11 cellular contexts compared by ENCODE assay signal in the genomic region with DNA sequence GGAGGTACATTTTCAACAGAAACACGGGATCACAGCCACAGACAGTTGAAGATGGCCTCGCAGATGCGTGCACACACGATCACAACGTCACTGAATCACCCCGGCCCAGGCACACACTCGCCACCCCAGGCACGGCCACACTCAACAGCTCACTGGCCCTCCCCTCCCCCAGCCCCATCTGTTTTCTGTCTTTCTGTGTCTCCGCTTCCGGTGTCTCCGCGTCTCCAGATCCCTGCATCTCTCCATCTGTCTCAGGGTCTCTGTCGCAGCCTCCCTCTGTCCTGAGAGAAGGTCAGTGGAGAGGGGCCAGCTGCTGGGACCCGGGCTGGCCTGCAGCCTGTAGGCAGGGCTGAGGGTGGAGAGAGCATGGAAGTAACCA. TPM values are rescaled to one million over a fixed set of nuclear protein-coding genes. Genes with fewer than 3 reads are reported as not detected.
DNase-seq lines count a peak whose midpoint lies in the region; ATAC-seq lines count a peak whose summit lies in the region.
"Had no signal": no experiment of that assay in that cellular context is flagged by ENCODE, and none has a peak within 500 bp of the region (broad histone marks: within the 10 kb centered on the region; RNA-seq: fewer than 3 reads in every experiment).

No MANE protein-coding gene starts in this region.

- CTCF ChIA-PET in activated CD4-positive, alpha-beta memory T cell treated with anti-CD3 and anti-CD28 coated beads for 36 hours (lab: Charles Lee) = interaction anchor here (0.6 to 3.0 kb wide), 4 partner anchors 30 to 53 kb away, joined by 3 to 13 read pairs (median 4); no protein-coding TSS in a partner anchor
- CTCF ChIA-PET in activated CD4-positive, alpha-beta memory T cell treated with anti-CD3 and anti-CD28 coated beads, Interleukin-2, amount 10 ng/mL, durations not matched to agents 7 days and 5 days (lab: Charles Lee) = no interaction called here
- CTCF ChIA-PET in T-cell (lab: Charles Lee) = no interaction called here

- H2BK5ac ChIP-seq in neuronal stem cell (ENCODE audit: low read length) = peak overlapping the region; percentile 67

- no peak overlapping the region for H3K4me3 Mint-ChIP-seq in activated CD4-positive, alpha-beta memory T cell treated with anti-CD3 and anti-CD28 coated beads for 36 hours
- no peak overlapping the region for H3K4me3 Mint-ChIP-seq in activated CD4-positive, alpha-beta memory T cell treated with anti-CD3 and anti-CD28 coated beads, Interleukin-2, amount 10 ng/mL, durations not matched to agents 7 days and 5 days
- peak overlapping the region in 2 of 3 donors; percentile 31 to 50 for H3K4me3 Mint-ChIP-seq in T-cell

- H3K79me2 ChIP-seq in Karpas-422 (ENCODE audit: low read length) = peaks cover 6% of the 10 kb centered on the region; the same call in 1 of the 2 replicates

- no peak overlapping the region for H3K14ac ChIP-seq in neuronal stem cell (ENCODE audit: low read length)

- peak; percentile 16 for DNase-seq in activated CD4-positive, alpha-beta memory T cell treated with anti-CD3 and anti-CD28 coated beads for 36 hours
- no peak for DNase-seq in activated CD4-positive, alpha-beta memory T cell treated with anti-CD3 and anti-CD28 coated beads, Interleukin-2, amount 10 ng/mL, durations not matched to agents 7 days and 5 days
- no peak for DNase-seq in Karpas-422
- DNase-seq in T-cell = no peak
- no peak for DNase-seq in neuronal stem cell (ENCODE audit: low spot score)
- DNase-seq in effector CD4-positive, alpha-beta T cell = no peak
- DNase-seq: GF-D8 had no signal

- intact Hi-C loops in activated CD4-positive, alpha-beta memory T cell treated with anti-CD3 and anti-CD28 coated beads for 36 hours (cut with micrococcal nuclease) = no loop called here

- POLR2A ChIA-PET in activated CD4-positive, alpha-beta memory T cell treated with anti-CD3 and anti-CD28 coated beads for 36 hours (lab: Charles Lee) = no interaction called here
- POLR2A ChIA-PET in activated CD4-positive, alpha-beta memory T cell treated with anti-CD3 and anti-CD28 coated beads, Interleukin-2, amount 10 ng/mL, durations not matched to agents 7 days and 5 days (lab: Charles Lee) = no interaction called here
- POLR2A ChIA-PET in T-cell (lab: Charles Lee) = no interaction called here

- no peak overlapping the region for H2AK5ac ChIP-seq in neuronal stem cell (ENCODE audit: low read depth, low read length)

- H4K8ac ChIP-seq in neuronal stem cell (ENCODE audit: low read depth, low read length) = no peak overlapping the region

- no peaks in the 10 kb centered on the region for H3K36me3 Mint-ChIP-seq in activated CD4-positive, alpha-beta memory T cell treated with anti-CD3 and anti-CD28 coated beads for 36 hours
- no peaks in the 10 kb centered on the region for H3K36me3 Mint-ChIP-seq in activated CD4-positive, alpha-beta memory T cell treated with anti-CD3 and anti-CD28 coated beads, Interleukin-2, amount 10 ng/mL, durations not matched to agents 7 days and 5 days (ENCODE audit: low read depth)
- no peaks in the 10 kb centered on the region for H3K36me3 Mint-ChIP-seq in T-cell

- no peak overlapping the region for H2BK12ac ChIP-seq in neuronal stem cell (ENCODE audit: low read length)

- H3K79me1 ChIP-seq in neuronal stem cell (ENCODE audit: low read depth, low read length) = no peaks in the 10 kb centered on the region

- H3K9me3 ChIP-seq in Karpas-422 (ENCODE audit: low read length) = no peaks in the 10 kb centered on the region
- no peaks in the 10 kb centered on the region for H3K9me3 ChIP-seq in neuronal stem cell (replicated peaks in 1 of 2; ENCODE audit: control insufficient read depth in 2 of 2, insufficient read depth in 1 of 2, low read depth in 1 of 2, low read length in 2 of 2)
- H3K9me3 ChIP-seq: neutrophil had no signal

- H3K27me3 Mint-ChIP-seq in activated CD4-positive, alpha-beta memory T cell treated with anti-CD3 and anti-CD28 coated beads for 36 hours = peaks cover 63% of the 10 kb centered on the region
- peaks cover 71% of the 10 kb centered on the region for H3K27me3 Mint-ChIP-seq in activated CD4-positive, alpha-beta memory T cell treated with anti-CD3 and anti-CD28 coated beads, Interleukin-2, amount 10 ng/mL, durations not matched to agents 7 days and 5 days
- peaks cover 62 to 71% of the 10 kb centered on the region in 2 donors for H3K27me3 Mint-ChIP-seq in T-cell

- ATAC-seq in T-cell (replicated peaks in 1 of 4) (no peak), HG03280 (IDR thresholded peaks at IDR 0.05; ENCODE audit: unreplicated experiment) (no peak), HG03025 (IDR thresholded peaks at IDR 0.05; ENCODE audit: low FRiP score, unreplicated experiment) (no peak)

- H3K36me3 ChIP-seq in Karpas-422 (ENCODE audit: insufficient read depth, low read length) (no peaks in the 10 kb centered on the region), neuronal stem cell (replicated peaks in 1 of 2; ENCODE audit: control insufficient read depth in 2 of 2, insufficient read depth in 2 of 2, low read length in 2 of 2) (no peaks in the 10 kb centered on the region)
- H3K36me3 ChIP-seq: neutrophil had no signal

- H2BK120ac ChIP-seq in neuronal stem cell (ENCODE audit: low read depth, low read length) = no peak overlapping the region

- no CpG with 5 or more reads among the region's 14 CpGs for WGBS in neuronal stem cell (ENCODE audit: extremely low coverage in 2 of 2, insufficient read length in 2 of 2, insufficient replicate concordance in 1 of 2), 2 donors

- no peaks in the 10 kb centered on the region for H3K9me3 Mint-ChIP-seq in activated CD4-positive, alpha-beta memory T cell treated with anti-CD3 and anti-CD28 coated beads for 36 hours
- no peaks in the 10 kb centered on the region for H3K9me3 Mint-ChIP-seq in activated CD4-positive, alpha-beta memory T cell treated with anti-CD3 and anti-CD28 coated beads, Interleukin-2, amount 10 ng/mL, durations not matched to agents 7 days and 5 days
- H3K9me3 Mint-ChIP-seq in T-cell = no peaks in the 10 kb centered on the region

- peaks cover 19% of the 10 kb centered on the region for H3K4me1 Mint-ChIP-seq in activated CD4-positive, alpha-beta memory T cell treated with anti-CD3 and anti-CD28 coated beads for 36 hours (ENCODE audit: low read depth)
- peaks cover 36% of the 10 kb centered on the region for H3K4me1 Mint-ChIP-seq in activated CD4-positive, alpha-beta memory T cell treated with anti-CD3 and anti-CD28 coated beads, Interleukin-2, amount 10 ng/mL, durations not matched to agents 7 days and 5 days
- peaks cover 36 to 46% (median 41%) of the 10 kb centered on the region in 3 donors for H3K4me1 Mint-ChIP-seq in T-cell

- H3K27me3 ChIP-seq in Karpas-422 (ENCODE audit: low read length) (no peaks in the 10 kb centered on the region), neuronal stem cell (ENCODE audit: control insufficient read depth in 3 of 3, insufficient read depth in 3 of 3, low read depth in 1 of 3, low read length in 3 of 3) (peaks cover 9 to 66% (median 53%) of the 10 kb centered on the region in 3 experiments)

- H2AFZ ChIP-seq in Karpas-422 (ENCODE audit: low read length) (no peak overlapping the region), neuronal stem cell (ENCODE audit: low read length) (peak overlapping the region; percentile 68)

- H3K4me1 ChIP-seq in Karpas-422 (ENCODE audit: low read length) (peaks cover 34% of the 10 kb centered on the region), neuronal stem cell (ENCODE audit: control insufficient read depth in 2 of 2, insufficient read depth in 1 of 2, low read depth in 1 of 2, low read length in 2 of 2) (peaks cover 19 to 43% of the 10 kb centered on the region in 2 donors)

- H2BK15ac ChIP-seq in neuronal stem cell (ENCODE audit: low read length) = no peak overlapping the region

- H3K4me2 ChIP-seq in Karpas-422 (ENCODE audit: low read depth, low read length, poor library complexity, severe bottlenecking) (peak overlapping the region; percentile 72), neuronal stem cell (ENCODE audit: insufficient read depth, low read length, poor library complexity, severe bottlenecking) (no peak overlapping the region)
- H3K4me2 ChIP-seq: KMS-11 had no signal

- H3K27ac ChIP-seq in Karpas-422 (ENCODE audit: low read length) = no peak overlapping the region
- no peak overlapping the region for H3K27ac ChIP-seq in neuronal stem cell (replicated peaks; ENCODE audit: low read length)
- H3K27ac ChIP-seq: KMS-11, neutrophil had no signal

- H3K4ac ChIP-seq in neuronal stem cell (ENCODE audit: low read length) = no peak overlapping the region

- no peak overlapping the region for H3K18ac ChIP-seq in neuronal stem cell (ENCODE audit: low read length)

- peak overlapping the region; percentile 53; the same call in 1 of the 2 replicates for H3K4me3 ChIP-seq in Karpas-422 (ENCODE audit: low read length)
- H3K4me3 ChIP-seq in neuronal stem cell (ENCODE audit: low read length in 2 of 2) = peak overlapping the region in 1 of 2 donors; percentile 26

- H4K91ac ChIP-seq in neuronal stem cell (ENCODE audit: low read depth, low read length, poor library complexity) = no peak overlapping the region

- H3K9me2 ChIP-seq in Karpas-422 (replicated peaks; ENCODE audit: insufficient read depth, low read length) = no peaks in the 10 kb centered on the region

- no peaks in the 10 kb centered on the region; the same call in 1 of the 2 replicates for H4K20me1 ChIP-seq in Karpas-422 (ENCODE audit: insufficient read depth, low read depth, low read length)

- H3K27ac Mint-ChIP-seq in activated CD4-positive, alpha-beta memory T cell treated with anti-CD3 and anti-CD28 coated beads for 36 hours = no peak overlapping the region
- H3K27ac Mint-ChIP-seq in activated CD4-positive, alpha-beta memory T cell treated with anti-CD3 and anti-CD28 coated beads, Interleukin-2, amount 10 ng/mL, durations not matched to agents 7 days and 5 days = no peak overlapping the region
- H3K27ac Mint-ChIP-seq in T-cell = peak overlapping the region in 1 of 2 donors; percentile 17

- H3K9ac ChIP-seq in Karpas-422 (ENCODE audit: low read length) (peak overlapping the region; percentile 41; the same call in 1 of the 2 replicates), neuronal stem cell (ENCODE audit: low read depth, low read length, poor library complexity) (no peak overlapping the region)
- H3K9ac ChIP-seq: KMS-11 had no signal

- H3K23ac ChIP-seq in neuronal stem cell (ENCODE audit: low read depth, low read length, poor library complexity) = peak overlapping the region; percentile 60

RNA-seq across cellular contexts. Expression of gene ATP1A3, which starts 3.8 kb away (rescaled TPM):
- under 1 TPM; 0.64 to 0.85 TPM for total RNA-seq in activated CD4-positive, alpha-beta memory T cell treated with anti-CD3 and anti-CD28 coated beads for 36 hours
- 1 to 10 TPM; 1.2 to 1.9 TPM for total RNA-seq in activated CD4-positive, alpha-beta memory T cell treated with anti-CD3 and anti-CD28 coated beads, Interleukin-2, amount 10 ng/mL, durations not matched to agents 7 days and 5 days
- total RNA-seq in Karpas-422 (2014; rRNA removed; shearing (Covaris generic); ENCODE audit: low replicate concordance) = 22.4 and 26.6 TPM in 2 replicates
- 10 to 100 TPM in 1 of 5 donors, 1 to 10 TPM in 4; 4.3 to 14.4 (median 6.3) TPM for total RNA-seq in T-cell
- polyA plus RNA-seq in neuronal stem cell (2013, experiment 1 of 2) = 2.5 TPM
- polyA plus RNA-seq in neuronal stem cell (2013, experiment 2 of 2) = 2.6 TPM

RNA-seq across cellular contexts. Expression of gene RABAC1, which starts 38.7 kb away (rescaled TPM):
- total RNA-seq in activated CD4-positive, alpha-beta memory T cell treated with anti-CD3 and anti-CD28 coated beads for 36 hours = 10 to 100 TPM; 64.9 to 68.4 TPM
- total RNA-seq in activated CD4-positive, alpha-beta memory T cell treated with anti-CD3 and anti-CD28 coated beads, Interleukin-2, amount 10 ng/mL, durations not matched to agents 7 days and 5 days = 100 to 1,000 TPM in 1 of 2 experiments, 10 to 100 TPM in 1; 97.2 to 105 TPM
- total RNA-seq in Karpas-422 (2014; rRNA removed; shearing (Covaris generic); ENCODE audit: low replicate concordance) = 270 and 367 TPM in 2 replicates
- total RNA-seq in T-cell = 100 to 1,000 TPM in 4 of 5 donors, 10 to 100 TPM in 1; 67.0 to 143 (median 131) TPM
- 83.3 TPM for polyA plus RNA-seq in neuronal stem cell (2013, experiment 1 of 2)
- polyA plus RNA-seq in neuronal stem cell (2013, experiment 2 of 2) = 90.0 TPM

Comparison
In these comparisons a context has a peak if more than half of its experiments do, and no peak if none do; other contexts are left out.
1. H3K4me3 Mint-ChIP-seq: peak in T-cell (2 of 3); none in activated CD4-positive, alpha-beta memory T cell treated with anti-CD3 and anti-CD28 coated beads for 36 hours (single experiment) and activated CD4-positive, alpha-beta memory T cell treated with anti-CD3 and anti-CD28 coated beads, Interleukin-2, amount 10 ng/mL, durations not matched to agents 7 days and 5 days (single experiment).